In genomic region chr4:180350866-180351350, GRCh38 we compare ENCODE assay signal across 1 cellular context.
TF ChIP-seq lines count a peak whose summit lies in the region.

No MANE protein-coding gene starts in this region.

TF ChIP-seq in IMR-90, 13 proteins besides CTCF, POLR2A, EP300 and RAD21:
- peak; percentile 36 for TF ChIP-seq CEBPB (IDR thresholded peaks at IDR 0.05; ENCODE audit: low read depth, low read length)
- TF ChIP-seq CHD1 (IDR thresholded peaks at IDR 0.05; ENCODE audit: low read depth, low read length): no peak
